In genomic region chr7:152178405-152179058, GRCh38 we compare ENCODE assay signal across 19 cellular contexts.
DNase-seq lines count a peak whose midpoint lies in the region; ATAC-seq, FAIRE-seq and TF ChIP-seq lines count a peak whose summit lies in the region.
"Had no signal": no experiment of that assay in that cellular context is flagged by ENCODE, and none has a peak within 500 bp of the region (broad histone marks: within the 10 kb centered on the region; RNA-seq: fewer than 3 reads in every experiment).

No MANE protein-coding gene starts in this region.

- TF ChIP-seq POLR2A in endothelial cell of umbilical vein (IDR thresholded peaks at IDR 0.05; ENCODE audit: low read depth, low read length) (no peak), transverse colon (IDR thresholded peaks at IDR 0.05) (no peak)

- H3K27me3 Mint-ChIP-seq in natural killer cell (ENCODE audit: low read depth in 2 of 2) (no peaks in the 10 kb centered on the region), activated B cell treated with CpG ODN at 0.5 μM for 24 hours (no peaks in the 10 kb centered on the region), Calu3 (ENCODE audit: unreplicated experiment) (no peaks in the 10 kb centered on the region)
- no peaks in the 10 kb centered on the region for H3K27me3 Mint-ChIP-seq in natural killer cell treated with Interleukin-12 subunit alpha and Interleukin-12 subunit beta and Interleukin-15 and Interleukin-18, amount 100 ng/mL, for 72 hours

- no peak overlapping the region for H3K4me3 ChIP-seq in endothelial cell of umbilical vein (replicated peaks in 1 of 3; ENCODE audit: insufficient read depth in 1 of 3, low read depth in 1 of 3, low read length in 3 of 3)
- no peak overlapping the region for H3K4me3 ChIP-seq in transverse colon
- H3K4me3 ChIP-seq: PC-9 had no signal

- H3K27ac Mint-ChIP-seq in natural killer cell: peak overlapping the region; percentile 2 to 6
- H3K27ac Mint-ChIP-seq in natural killer cell treated with Interleukin-12 subunit alpha and Interleukin-12 subunit beta and Interleukin-15 and Interleukin-18, amount 100 ng/mL, for 72 hours: peak overlapping the region in 1 of 2 donors; percentile 5
- H3K27ac Mint-ChIP-seq in activated B cell treated with CpG ODN at 0.5 μM for 24 hours: peak overlapping the region; percentile 50
- H3K27ac Mint-ChIP-seq in Calu3 (ENCODE audit: unreplicated experiment): no peak overlapping the region

- no peaks in the 10 kb centered on the region for H3K9me1 ChIP-seq in endothelial cell of umbilical vein (replicated peaks; ENCODE audit: control insufficient read depth, extremely low read depth, insufficient read depth, low read length)

- dilution Hi-C loops in endothelial cell of umbilical vein (cut with MboI; ENCODE audit: extremely low pct_ligation_motif_present, low sequenced_read_pairs): no loop called here

- TF ChIP-seq CTCF in natural killer cell (IDR thresholded peaks at IDR 0.05) (no peak), activated B cell treated with CpG ODN at 0.5 μM for 24 hours (IDR thresholded peaks at IDR 0.05) (no peak), endothelial cell of umbilical vein (IDR thresholded peaks at IDR 0.05; ENCODE audit: extremely low read depth in 1 of 2, insufficient read depth in 1 of 2, low read depth in 1 of 2, low read length in 2 of 2) (no peak), transverse colon (IDR thresholded peaks at IDR 0.05) (no peak), Calu3 (IDR thresholded peaks at IDR 0.05; ENCODE audit: unreplicated experiment) (no peak)

- ATAC-seq in natural killer cell (no peak), activated B cell treated with CpG ODN at 0.5 μM for 24 hours (ENCODE audit: low read depth) (no peak)
- no peak for ATAC-seq in natural killer cell treated with Interleukin-12 subunit alpha and Interleukin-12 subunit beta and Interleukin-15 and Interleukin-18, amount 100 ng/mL, for 72 hours

- H3K79me2 ChIP-seq in endothelial cell of umbilical vein (ENCODE audit: control insufficient read depth, insufficient read depth, low read length): no peaks in the 10 kb centered on the region

- H3K27ac ChIP-seq in endothelial cell of umbilical vein (ENCODE audit: insufficient read depth, low read depth, low read length): no peak overlapping the region
- peak overlapping the region; percentile 30 to 69 (median 52) for H3K27ac ChIP-seq in transverse colon
- H3K27ac ChIP-seq: C4-2B, PC-9, RWPE1 had no signal

- H3K36me3 Mint-ChIP-seq in natural killer cell (peaks cover 24% of the 10 kb centered on the region), activated B cell treated with CpG ODN at 0.5 μM for 24 hours (ENCODE audit: low read depth) (peaks cover 72% of the 10 kb centered on the region), Calu3 (ENCODE audit: insufficient read depth, unreplicated experiment) (peaks cover 40% of the 10 kb centered on the region)
- peaks cover 35% of the 10 kb centered on the region for H3K36me3 Mint-ChIP-seq in natural killer cell treated with Interleukin-12 subunit alpha and Interleukin-12 subunit beta and Interleukin-15 and Interleukin-18, amount 100 ng/mL, for 72 hours

- BruUV-seq in endothelial cell of umbilical vein (replicated peaks; lab: Mats Ljungman, UMichigan): no TSS peak
- BruUV-seq in Calu3 (replicated peaks; lab: Mats Ljungman, UMichigan): no TSS peak

- POLR2A ChIA-PET in activated B cell treated with CpG ODN at 0.5 μM for 24 hours (lab: Charles Lee) (interaction anchor here (0.7 kb wide), 1 partner anchor 19 kb away, joined by 15 read pairs; no protein-coding TSS in a partner anchor), endothelial cell of umbilical vein (lab: Charles Lee) (no interaction called here)

- no peak overlapping the region for H3K4me2 ChIP-seq in endothelial cell of umbilical vein (ENCODE audit: insufficient read depth, low read length)
- H3K4me2 ChIP-seq: PC-9 had no signal

- no peak overlapping the region for H3K4me3 Mint-ChIP-seq in natural killer cell
- H3K4me3 Mint-ChIP-seq in natural killer cell treated with Interleukin-12 subunit alpha and Interleukin-12 subunit beta and Interleukin-15 and Interleukin-18, amount 100 ng/mL, for 72 hours: no peak overlapping the region
- no peak overlapping the region for H3K4me3 Mint-ChIP-seq in activated B cell treated with CpG ODN at 0.5 μM for 24 hours
- H3K4me3 Mint-ChIP-seq in Calu3 (ENCODE audit: low read depth, unreplicated experiment): no peak overlapping the region

- H3K9me3 ChIP-seq in endothelial cell of umbilical vein (replicated peaks; ENCODE audit: control insufficient read depth, insufficient read depth, low read length): no peaks in the 10 kb centered on the region
- H3K9me3 ChIP-seq in transverse colon: no peaks in the 10 kb centered on the region

- in situ Hi-C loops in transverse colon (cut with MboI; ENCODE audit: low pct_ligation_motif_present in 1 of 4, low pct_unique_long_range_greater_than_20kb in 1 of 4, low sequenced_read_pairs in 3 of 4): no loop called here

- H3K4me1 ChIP-seq in endothelial cell of umbilical vein (ENCODE audit: control insufficient read depth, extremely low read depth, insufficient read depth, low read length) (no peaks in the 10 kb centered on the region), transverse colon (peaks cover 0 to 11% (median 2%) of the 10 kb centered on the region in 4 donors)

- WGBS in transverse colon (ENCODE audit: low coverage in 1 of 2), 2 donors: 77 to 78% methylated on average over 3 of the region's 3 CpGs

- H3K36me3 ChIP-seq in endothelial cell of umbilical vein (ENCODE audit: control insufficient read depth in 2 of 2, extremely low read depth in 1 of 2, insufficient read depth in 2 of 2, low read length in 2 of 2) (peaks cover 28 to 33% of the 10 kb centered on the region in 2 experiments), transverse colon (peaks cover 0 to 78% (median 31%) of the 10 kb centered on the region in 4 donors)

- FAIRE-seq in endothelial cell of umbilical vein (lab: Jason Lieb, UNC): no peak

- no peak for TF ChIP-seq EP300 in transverse colon (IDR thresholded peaks at IDR 0.05; ENCODE audit: low read depth)

- intact Hi-C loops in natural killer cell (cut with micrococcal nuclease) (no loop called here), activated B cell treated with CpG ODN at 0.5 μM for 24 hours (cut with micrococcal nuclease) (loop anchor here (2.0 kb wide), 1 partner anchor 16 kb away; no protein-coding TSS in a partner anchor), endothelial cell of umbilical vein (cut with micrococcal nuclease) (no loop called here), transverse colon (cut with DNase I; ENCODE audit: low total_unique reads) (no loop called here), Calu3 (cut with micrococcal nuclease; ENCODE audit: unreplicated experiment) (no loop called here)

- peaks cover 4 to 5% of the 10 kb centered on the region in 2 donors for H3K4me1 Mint-ChIP-seq in natural killer cell
- peaks cover 3 to 14% of the 10 kb centered on the region in 2 donors for H3K4me1 Mint-ChIP-seq in natural killer cell treated with Interleukin-12 subunit alpha and Interleukin-12 subunit beta and Interleukin-15 and Interleukin-18, amount 100 ng/mL, for 72 hours (ENCODE audit: low read depth in 2 of 2)
- peaks cover 20% of the 10 kb centered on the region for H3K4me1 Mint-ChIP-seq in activated B cell treated with CpG ODN at 0.5 μM for 24 hours
- no peaks in the 10 kb centered on the region for H3K4me1 Mint-ChIP-seq in Calu3 (ENCODE audit: low read depth, unreplicated experiment)

- CTCF ChIA-PET in activated B cell treated with CpG ODN at 0.5 μM for 24 hours (lab: Charles Lee) (no interaction called here), endothelial cell of umbilical vein (lab: Charles Lee) (interaction anchor here (0.9 to 1.6 kb wide), 2 partner anchors 24 to 528 kb away, joined by 3 to 5 read pairs; no protein-coding TSS in a partner anchor), Calu3 (lab: Charles Lee) (interaction anchor here (0.7 kb wide), 1 partner anchor 393 kb away, joined by 6 read pairs; no protein-coding TSS in a partner anchor)

- H2AFZ ChIP-seq in endothelial cell of umbilical vein (ENCODE audit: low read depth, low read length): no peak overlapping the region
- H2AFZ ChIP-seq: PC-9 had no signal

- H3K9me3 Mint-ChIP-seq in natural killer cell (no peaks in the 10 kb centered on the region), activated B cell treated with CpG ODN at 0.5 μM for 24 hours (no peaks in the 10 kb centered on the region), Calu3 (ENCODE audit: low read depth, unreplicated experiment) (no peaks in the 10 kb centered on the region)
- H3K9me3 Mint-ChIP-seq in natural killer cell treated with Interleukin-12 subunit alpha and Interleukin-12 subunit beta and Interleukin-15 and Interleukin-18, amount 100 ng/mL, for 72 hours: no peaks in the 10 kb centered on the region

- H3K27me3 ChIP-seq in endothelial cell of umbilical vein (ENCODE audit: control insufficient read depth in 2 of 2, insufficient read depth in 2 of 2, low read length in 2 of 2) (no peaks in the 10 kb centered on the region), transverse colon (no peaks in the 10 kb centered on the region)

- no peaks in the 10 kb centered on the region for H4K20me1 ChIP-seq in endothelial cell of umbilical vein (replicated peaks; ENCODE audit: control insufficient read depth, extremely low read depth, insufficient read depth, low read length)

- DNase-seq in natural killer cell (no peak), activated B cell treated with CpG ODN at 0.5 μM for 24 hours (no peak), endothelial cell of umbilical vein (ENCODE audit: low read depth, low spot score) (peak; percentile 11), transverse colon (no peak), DMS53 (lab: John Stamatoyannopoulos, UW) (no peak), Calu3 (no peak), MV-4-11 (lab: John Stamatoyannopoulos, UW) (no peak)
- no peak for DNase-seq in natural killer cell treated with Interleukin-12 subunit alpha and Interleukin-12 subunit beta and Interleukin-15 and Interleukin-18, amount 100 ng/mL, for 72 hours (ENCODE audit: low spot score)
- DNase-seq: ACHN, DMS79 treated with DMSO at 0.1 percent for 48 hours, H7, KG1, NCI-H1694 treated with DMSO at 0.1 percent for 48 hours, NCI-H2227 treated with DMSO at 0.1 percent for 48 hours, NCI-H510A treated with DMSO at 0.1 percent for 48 hours, PC-9, SIG-M5 had no signal

- no peak overlapping the region for H3K9ac ChIP-seq in endothelial cell of umbilical vein (replicated peaks; ENCODE audit: extremely low read depth, insufficient read depth, low read length)

TF ChIP-seq in endothelial cell of umbilical vein, 7 proteins besides CTCF, POLR2A, EP300 and RAD21:
- TF ChIP-seq GATA2 (IDR thresholded peaks at IDR 0.05; ENCODE audit: insufficient read depth, insufficient read length, low read depth, low read length) (no peak), EZH2 (IDR thresholded peaks at IDR 0.05; ENCODE audit: borderline replicate concordance, low read depth, low read length, severe bottlenecking) (no peak), MYC (IDR thresholded peaks at IDR 0.05; ENCODE audit: low read depth, low read length) (no peak), POLR2AphosphoS5 (IDR thresholded peaks at IDR 0.05; ENCODE audit: insufficient read depth, low read depth, low read length) (no peak)
